In genomic region chr1:18333220-18333619, GRCh38 we compare ENCODE assay signal across 30 cellular contexts.
"Had no signal": no experiment of that assay in that cellular context is flagged by ENCODE, and none has a peak within 500 bp of the region (broad histone marks: within the 10 kb centered on the region; RNA-seq: fewer than 3 reads in every experiment).

No MANE protein-coding gene starts in this region.

- H3K27ac Mint-ChIP-seq: immature natural killer cell; mesothelial cell of epicardium; naive B cell; natural killer cell; nephron progenitor cell; stimulated activated effector memory CD8-positive, alpha-beta T cell treated with anti-CD3 and anti-CD28 coated beads, Interleukin-12 subunit alpha, Interleukin-12 subunit beta, amount 100 ng/mL, for 72 hours; stimulated activated naive CD8-positive, alpha-beta T cell treated with anti-CD3 and anti-CD28 coated beads, Interleukin-15, Interleukin-2, amounts not matched to agents 100 ng/mL and 50 ng/mL, for 24 hours had no signal

- DNase-seq: hippocampal formation; immature natural killer cell; kidney; left colon; left lung; lower lobe of right lung; mammary epithelial cell; mesenchymal stem cell; naive B cell; natural killer cell; nephron progenitor cell; nucleus accumbens; pancreas; posterior cingulate gyrus; retina; right cardiac atrium; sigmoid colon; small intestine; spleen; stimulated activated CD4-positive, alpha-beta T cell treated with anti-CD3 and anti-CD28 coated beads, Interleukin-4, amount 100 ng/mL, for 24 hours; stimulated activated naive CD4-positive, alpha-beta T cell; tibial artery; trophoblast cell; upper lobe of right lung had no signal

- ATAC-seq: left colon; left lung; lower lobe of right lung; natural killer cell; pancreas; right cardiac atrium; stimulated activated effector memory CD8-positive, alpha-beta T cell treated with anti-CD3 and anti-CD28 coated beads, Interleukin-12 subunit alpha, Interleukin-12 subunit beta, amount 100 ng/mL, for 72 hours; upper lobe of right lung had no signal

- H3K36me3 ChIP-seq: left lung, lower lobe of right lung, pancreas, prostate gland, sigmoid colon, spleen, suprapubic skin, thoracic aorta, tibial artery, upper lobe of right lung had no signal

- H3K4me3 ChIP-seq: left lung, lower lobe of right lung, pancreas, prostate gland, sigmoid colon, spleen, suprapubic skin, thoracic aorta, tibial artery, upper lobe of right lung had no signal

- H3K36me3 Mint-ChIP-seq: immature natural killer cell; mesothelial cell of epicardium; naive B cell; natural killer cell; stimulated activated effector memory CD8-positive, alpha-beta T cell treated with anti-CD3 and anti-CD28 coated beads, Interleukin-12 subunit alpha, Interleukin-12 subunit beta, amount 100 ng/mL, for 72 hours had no signal

- H3K9me3 Mint-ChIP-seq: immature natural killer cell; mesothelial cell of epicardium; naive B cell; natural killer cell; nephron progenitor cell; stimulated activated effector memory CD8-positive, alpha-beta T cell treated with anti-CD3 and anti-CD28 coated beads, Interleukin-12 subunit alpha, Interleukin-12 subunit beta, amount 100 ng/mL, for 72 hours; stimulated activated naive CD8-positive, alpha-beta T cell treated with anti-CD3 and anti-CD28 coated beads, Interleukin-15, Interleukin-2, amounts not matched to agents 100 ng/mL and 50 ng/mL, for 24 hours had no signal

- H3K27ac ChIP-seq: left lung, lower lobe of right lung, pancreas, prostate gland, sigmoid colon, spleen, suprapubic skin, thoracic aorta, tibial artery, upper lobe of right lung had no signal

- H3K4me1 ChIP-seq: left lung, lower lobe of right lung, pancreas, prostate gland, sigmoid colon, spleen, suprapubic skin, tibial artery, upper lobe of right lung had no signal

- H3K27me3 ChIP-seq: sigmoid colon had no signal

- H3K4me1 Mint-ChIP-seq: immature natural killer cell; mesothelial cell of epicardium; naive B cell; natural killer cell; stimulated activated effector memory CD8-positive, alpha-beta T cell treated with anti-CD3 and anti-CD28 coated beads, Interleukin-12 subunit alpha, Interleukin-12 subunit beta, amount 100 ng/mL, for 72 hours had no signal

- H3K4me3 Mint-ChIP-seq: immature natural killer cell; mesothelial cell of epicardium; naive B cell; natural killer cell; nephron progenitor cell; stimulated activated effector memory CD8-positive, alpha-beta T cell treated with anti-CD3 and anti-CD28 coated beads, Interleukin-12 subunit alpha, Interleukin-12 subunit beta, amount 100 ng/mL, for 72 hours; stimulated activated naive CD8-positive, alpha-beta T cell treated with anti-CD3 and anti-CD28 coated beads, Interleukin-15, Interleukin-2, amounts not matched to agents 100 ng/mL and 50 ng/mL, for 24 hours had no signal
